ENCODE assay signal across 16 cellular contexts in the genomic region with DNA sequence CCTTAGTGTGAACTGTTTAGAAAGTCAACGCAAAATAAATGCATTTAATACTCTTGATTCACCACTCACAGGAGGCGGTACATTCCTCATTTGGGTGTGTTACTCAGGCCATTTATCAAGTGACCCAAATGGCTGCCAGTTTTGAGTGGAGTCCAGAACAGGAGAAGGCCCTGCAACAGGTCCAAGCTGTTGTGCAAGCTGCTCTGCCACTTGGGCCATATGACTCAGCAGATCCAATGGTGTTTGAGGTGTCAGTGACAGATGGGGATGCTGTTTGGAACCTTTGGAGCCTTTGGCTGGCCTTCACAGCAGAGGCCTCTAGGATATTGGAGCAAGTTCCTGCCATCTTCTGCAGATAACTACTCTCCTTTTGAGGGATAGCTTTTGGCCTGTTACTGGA.
DNase-seq lines count a peak whose midpoint lies in the region; TF ChIP-seq lines count a peak whose summit lies in the region.
"Had no signal": no experiment of that assay in that cellular context is flagged by ENCODE, and none has a peak within 500 bp of the region (broad histone marks: within the 10 kb centered on the region; RNA-seq: fewer than 3 reads in every experiment).

No MANE protein-coding gene starts in this region.

- H3K4me3 ChIP-seq in esophagus squamous epithelium = no peak overlapping the region
- H3K4me3 ChIP-seq: A549; BLaER1 treated with 17β-estradiol and CSF1 and Interleukin-3, amounts not matched to agents 10 nM and 100 nM had no signal

- TF ChIP-seq CTCF in esophagus squamous epithelium (IDR thresholded peaks at IDR 0.05) = no peak

- peaks cover 0 to 23% (median 5%) of the 10 kb centered on the region in 3 donors for H3K4me1 ChIP-seq in esophagus squamous epithelium
- H3K4me1 ChIP-seq: A549; BLaER1 treated with 17β-estradiol and CSF1 and Interleukin-3, amounts not matched to agents 10 nM and 100 nM; Caco-2 had no signal

- peak overlapping the region in 3 of 4 donors; percentile 42 to 51 (median 46) for H3K27ac ChIP-seq in esophagus squamous epithelium
- H3K27ac ChIP-seq: A549; BLaER1 treated with 17β-estradiol and CSF1 and Interleukin-3, amounts not matched to agents 10 nM and 100 nM; C4-2B had no signal

- no peaks in the 10 kb centered on the region for H3K36me3 ChIP-seq in esophagus squamous epithelium
- H3K36me3 ChIP-seq: BLaER1 treated with 17β-estradiol and CSF1 and Interleukin-3, amounts not matched to agents 10 nM and 100 nM had no signal

- no peaks in the 10 kb centered on the region for H3K9me3 ChIP-seq in esophagus squamous epithelium
- H3K9me3 ChIP-seq: A549; BLaER1 treated with 17β-estradiol and CSF1 and Interleukin-3, amounts not matched to agents 10 nM and 100 nM; Caco-2 had no signal

- no peak for TF ChIP-seq POLR2A in esophagus squamous epithelium (IDR thresholded peaks at IDR 0.05)

- peak; percentile 29 for DNase-seq in NCI-H446 treated with DMSO at 0.1 percent for 48 hours (lab: John Stamatoyannopoulos, UW)
- no peak for DNase-seq in esophagus squamous epithelium (lab: John Stamatoyannopoulos, UW)
- DNase-seq in activated naive CD4-positive, alpha-beta T cell treated with Interleukin-2 at 50 U/mL for 16 hours = no peak
- DNase-seq in central memory CD4-positive, alpha-beta T cell = no peak
- DNase-seq in amygdala (lab: John Stamatoyannopoulos, UW) = no peak
- DNase-seq: 8988T; AML-193; Caco-2; Calu3; CD4-positive, alpha-beta T cell; CD8-positive, alpha-beta T cell; DMS79 treated with DMSO at 0.1 percent for 48 hours; GF-D8 had no signal

- intact Hi-C loops in esophagus squamous epithelium (cut with DNase I) = no loop called here

- no peaks in the 10 kb centered on the region for H3K27me3 ChIP-seq in esophagus squamous epithelium
- H3K27me3 ChIP-seq: BLaER1 treated with 17β-estradiol and CSF1 and Interleukin-3, amounts not matched to agents 10 nM and 100 nM had no signal

- WGBS in esophagus squamous epithelium, 2 donors = 65 to 78% methylated on average over 2 of the region's 2 CpGs
